ENCODE assay signal across 8 cellular contexts in genomic region chr4:121726642-121727268, GRCh38. TPM values are rescaled to one million over a fixed set of nuclear protein-coding genes. Genes with fewer than 3 reads are reported as not detected.
DNase-seq lines count a peak whose midpoint lies in the region; ATAC-seq, FAIRE-seq and TF ChIP-seq lines count a peak whose summit lies in the region.
"Had no signal": no experiment of that assay in that cellular context is flagged by ENCODE, and none has a peak within 500 bp of the region (broad histone marks: within the 10 kb centered on the region; RNA-seq: fewer than 3 reads in every experiment).

No MANE protein-coding gene starts in this region.

- intact Hi-C loops in stomach (cut with DNase I; ENCODE audit: low total_unique reads): no loop called here

- peak overlapping the region; percentile 34 for H3K27ac Mint-ChIP-seq in astrocyte (ENCODE audit: unreplicated experiment)
- no peak overlapping the region for H3K27ac Mint-ChIP-seq in immature natural killer cell

- H3K4me3 Mint-ChIP-seq in astrocyte (ENCODE audit: unreplicated experiment) (no peak overlapping the region), immature natural killer cell (no peak overlapping the region)

- peak overlapping the region; percentile 5 for H3K9ac ChIP-seq in astrocyte (ENCODE audit: low read length)

- peak; percentile 73 for TF ChIP-seq CTCF in astrocyte (IDR thresholded peaks at IDR 0.05; ENCODE audit: insufficient read depth, low read depth, low read length)
- TF ChIP-seq CTCF in stomach (IDR thresholded peaks at IDR 0.05): peak in 5 of 7 experiments; percentile 49 to 82 (median 66)

- peak; percentile 88 for FAIRE-seq in astrocyte (lab: Jason Lieb, UNC)
- FAIRE-seq: colon had no signal

- TF ChIP-seq EP300 in stomach (IDR thresholded peaks at IDR 0.05): no peak

- H3K27ac ChIP-seq in astrocyte (ENCODE audit: low read depth, low read length): no peak overlapping the region
- no peak overlapping the region for H3K27ac ChIP-seq in stomach

- H3K36me3 ChIP-seq in astrocyte (ENCODE audit: insufficient read depth, low read length) (no peaks in the 10 kb centered on the region), stomach (no peaks in the 10 kb centered on the region)

- no peaks in the 10 kb centered on the region for H4K20me1 ChIP-seq in astrocyte (ENCODE audit: insufficient read depth, low read length)

- peak in 1 of 4 donors; percentile 18 for TF ChIP-seq POLR2A in stomach (IDR thresholded peaks at IDR 0.05)

- no peaks in the 10 kb centered on the region for H3K27me3 Mint-ChIP-seq in astrocyte (ENCODE audit: low read depth, unreplicated experiment)
- peaks cover 0 to 8% (median 2%) of the 10 kb centered on the region in 3 donors for H3K27me3 Mint-ChIP-seq in immature natural killer cell (ENCODE audit: low read depth in 3 of 3)

- H3K9me3 Mint-ChIP-seq in astrocyte (ENCODE audit: unreplicated experiment) (no peaks in the 10 kb centered on the region), immature natural killer cell (peaks cover 0 to 2% (median 0%) of the 10 kb centered on the region in 6 donors)

- ATAC-seq in GM18873 (IDR thresholded peaks at IDR 0.05; ENCODE audit: low FRiP score, unreplicated experiment) (peak; percentile 98), HG03045 (IDR thresholded peaks at IDR 0.05; ENCODE audit: unreplicated experiment) (peak; percentile 97)

- no peak overlapping the region for H3K4me2 ChIP-seq in astrocyte (ENCODE audit: low read length)

- H3K4me1 Mint-ChIP-seq in astrocyte (ENCODE audit: low read depth, unreplicated experiment): peaks cover 30% of the 10 kb centered on the region
- no peaks in the 10 kb centered on the region for H3K4me1 Mint-ChIP-seq in immature natural killer cell

- no peak overlapping the region for H3K4me3 ChIP-seq in astrocyte (ENCODE audit: insufficient read depth, low read depth, low read length)
- H3K4me3 ChIP-seq in stomach: no peak overlapping the region

- H3K27me3 ChIP-seq in astrocyte (ENCODE audit: insufficient read depth, low read length): no peaks in the 10 kb centered on the region
- H3K27me3 ChIP-seq in stomach: no peaks in the 10 kb centered on the region

- no peaks in the 10 kb centered on the region for H3K79me2 ChIP-seq in astrocyte (ENCODE audit: insufficient read depth, low read length)

- no peak overlapping the region for H2AFZ ChIP-seq in astrocyte (ENCODE audit: low read depth, low read length)

- H3K4me1 ChIP-seq in astrocyte (ENCODE audit: insufficient read depth, low read length): peaks cover 23% of the 10 kb centered on the region
- no peaks in the 10 kb centered on the region for H3K4me1 ChIP-seq in stomach

- H3K9me3 ChIP-seq in astrocyte (ENCODE audit: insufficient read depth, low read depth, low read length) (no peaks in the 10 kb centered on the region), stomach (no peaks in the 10 kb centered on the region)

- H3K36me3 Mint-ChIP-seq in astrocyte (ENCODE audit: low read depth, unreplicated experiment): no peaks in the 10 kb centered on the region
- H3K36me3 Mint-ChIP-seq in immature natural killer cell: no peaks in the 10 kb centered on the region

- WGBS in stomach, 5 donors: 38 to 43% (median 40%) methylated on average over 3 of the region's 3 CpGs

- DNase-seq in DMS53 treated with DMSO at 0.1 percent for 48 hours (lab: John Stamatoyannopoulos, UW; ENCODE audit: unreplicated experiment) (peak; percentile 43), NCI-H526 treated with DMSO at 0.1 percent for 48 hours (lab: John Stamatoyannopoulos, UW) (peak; percentile 36), astrocyte (ENCODE audit: low read depth) (peak; percentile 55), immature natural killer cell (peak; percentile 33 to 59 (median 49)), stomach (no peak)

RNA-seq across cellular contexts. Expression of gene ANXA5, which starts 30.0 kb away (rescaled TPM):
- total RNA-seq in astrocyte (682 and 793 TPM in 2 replicates), stomach (100 to 1,000 TPM in 3 of 5 donors, 10 to 100 TPM in 2; 77.9 to 368 (median 102) TPM)
- polyA plus RNA-seq in immature natural killer cell (100 to 1,000 TPM in 1 of 3 donors, 10 to 100 TPM in 2; 27.7 to 104 (median 64.9) TPM), stomach (100 to 1,000 TPM; 169 to 357 (median 224) TPM)

RNA-seq across cellular contexts. Expression of gene SMIM43, which starts 38.2 kb away (rescaled TPM):
- total RNA-seq in astrocyte (not detected in 2 replicates), stomach (under 1 TPM in 1 of 5 donors, not detected in 4; 0.18 TPM)
- polyA plus RNA-seq in immature natural killer cell (not detected), stomach (under 1 TPM in 2 of 3 donors, not detected in 1; 0.10 to 0.31 TPM)
